In the genomic region with DNA sequence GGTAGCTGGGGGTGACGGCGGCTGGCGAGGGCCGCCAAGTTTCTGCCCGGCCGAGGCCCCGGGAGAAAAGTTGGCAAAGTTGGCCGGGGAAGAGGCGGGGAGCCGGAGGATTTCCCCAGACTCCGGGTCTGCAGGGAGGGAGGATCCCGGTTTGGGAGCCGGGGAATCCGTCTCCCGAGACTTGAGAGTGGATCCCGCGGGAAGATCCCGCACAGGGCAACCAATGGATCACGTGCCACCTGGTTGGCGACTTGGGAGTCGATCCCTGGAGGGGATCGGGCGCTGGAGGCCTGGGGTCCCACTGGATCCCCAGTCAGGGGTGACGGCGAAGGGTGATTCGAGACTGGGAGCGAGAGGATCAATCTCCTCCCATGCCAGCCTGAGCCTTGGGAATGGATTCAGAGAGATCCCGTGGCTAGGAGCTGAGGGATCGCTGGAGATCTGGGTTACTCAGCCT, we compare ENCODE assay signal across 1 cellular context.
TF ChIP-seq lines count a peak whose summit lies in the region.

No MANE protein-coding gene starts in this region.

TF ChIP-seq in HEK293, 187 proteins besides CTCF, POLR2A, EP300 and RAD21 (continued from another document):
- TF ChIP-seq, protein P1, sequence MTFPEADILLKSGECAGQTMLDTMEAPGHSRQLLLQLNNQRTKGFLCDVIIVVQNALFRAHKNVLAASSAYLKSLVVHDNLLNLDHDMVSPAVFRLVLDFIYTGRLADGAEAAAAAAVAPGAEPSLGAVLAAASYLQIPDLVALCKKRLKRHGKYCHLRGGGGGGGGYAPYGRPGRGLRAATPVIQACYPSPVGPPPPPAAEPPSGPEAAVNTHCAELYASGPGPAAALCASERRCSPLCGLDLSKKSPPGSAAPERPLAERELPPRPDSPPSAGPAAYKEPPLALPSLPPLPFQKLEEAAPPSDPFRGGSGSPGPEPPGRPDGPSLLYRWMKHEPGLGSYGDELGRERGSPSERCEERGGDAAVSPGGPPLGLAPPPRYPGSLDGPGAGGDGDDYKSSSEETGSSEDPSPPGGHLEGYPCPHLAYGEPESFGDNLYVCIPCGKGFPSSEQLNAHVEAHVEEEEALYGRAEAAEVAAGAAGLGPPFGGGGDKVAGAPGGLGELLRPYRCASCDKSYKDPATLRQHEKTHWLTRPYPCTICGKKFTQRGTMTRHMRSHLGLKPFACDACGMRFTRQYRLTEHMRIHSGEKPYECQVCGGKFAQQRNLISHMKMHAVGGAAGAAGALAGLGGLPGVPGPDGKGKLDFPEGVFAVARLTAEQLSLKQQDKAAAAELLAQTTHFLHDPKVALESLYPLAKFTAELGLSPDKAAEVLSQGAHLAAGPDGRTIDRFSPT (tag by site-specific recombination; IDR thresholded peaks at IDR 0.05), result peak; percentile 95
- TF ChIP-seq ZNF184 (tag by site-specific recombination; IDR thresholded peaks at IDR 0.05) (no peak), ZNF664 (tag by site-specific recombination; IDR thresholded peaks at IDR 0.05) (no peak), ZNF16 (tag by site-specific recombination; IDR thresholded peaks at IDR 0.05; ENCODE audit: low read depth) (no peak), GLIS1 (tag by site-specific recombination; IDR thresholded peaks at IDR 0.05) (peak; percentile 34), ZBTB17 (tag by site-specific recombination; IDR thresholded peaks at IDR 0.05) (peak; percentile 98), ZXDB (tag by site-specific recombination; IDR thresholded peaks at IDR 0.05) (0 out of 2 replicates have a peak, but pooled peaks have one; percentile 48), GLIS2 (tag by site-specific recombination; IDR thresholded peaks at IDR 0.05) (peak; percentile 80), IKZF3 (tag by site-specific recombination; IDR thresholded peaks at IDR 0.05) (peak; percentile 94), ZNF629 (tag by site-specific recombination; IDR thresholded peaks at IDR 0.05) (0 out of 2 replicates have a peak, but pooled peaks have one; percentile 14), ZNF121 (tag by site-specific recombination; IDR thresholded peaks at IDR 0.05) (0 out of 2 replicates have a peak, but pooled peaks have one; percentile 32), ZNF426 (tag by site-specific recombination; IDR thresholded peaks at IDR 0.05) (no peak), ZNF2 (tag by site-specific recombination; IDR thresholded peaks at IDR 0.05) (no peak), ZNF292 (tag by site-specific recombination; IDR thresholded peaks at IDR 0.05; ENCODE audit: borderline replicate concordance, low read depth) (no peak), ZNF529 (tag by site-specific recombination; IDR thresholded peaks at IDR 0.05; ENCODE audit: insufficient replicate concordance) (no peak), ZNF394 (tag by site-specific recombination; IDR thresholded peaks at IDR 0.05; ENCODE audit: borderline replicate concordance) (peak; percentile 13; the same call in 1 of the 2 replicates), ZNF138 (tag by site-specific recombination; IDR thresholded peaks at IDR 0.05; ENCODE audit: borderline replicate concordance) (no peak), GFI1B (tag by site-specific recombination; IDR thresholded peaks at IDR 0.05) (no peak), ZFP37 (tag by site-specific recombination; IDR thresholded peaks at IDR 0.05) (0 out of 2 replicates have a peak, but pooled peaks have one; percentile 40), ZNF76 (tag by site-specific recombination; IDR thresholded peaks at IDR 0.05; ENCODE audit: borderline replicate concordance, low read depth) (no peak), ZNF654 (tag by site-specific recombination; IDR thresholded peaks at IDR 0.05; ENCODE audit: low read depth) (no peak), ZNF501 (tag by site-specific recombination; IDR thresholded peaks at IDR 0.05) (0 out of 2 replicates have a peak, but pooled peaks have one; percentile 43), ZBTB48 (tag by site-specific recombination; IDR thresholded peaks at IDR 0.05) (peak; percentile 87; the same call in 1 of the 2 replicates), ZNF202 (tag by site-specific recombination; IDR thresholded peaks at IDR 0.05; ENCODE audit: borderline replicate concordance) (no peak), ZNF747 (tag by site-specific recombination; IDR thresholded peaks at IDR 0.05) (no peak), ZNF521 (tag by site-specific recombination; IDR thresholded peaks at IDR 0.05) (no peak), MZF1 (tag by site-specific recombination; IDR thresholded peaks at IDR 0.05; ENCODE audit: borderline replicate concordance) (0 out of 2 replicates have a peak, but pooled peaks have one; percentile 64), WT1 (tag by site-specific recombination; IDR thresholded peaks at IDR 0.05) (peak; percentile 39; the same call in 1 of the 2 replicates), ZNF596 (tag by site-specific recombination; IDR thresholded peaks at IDR 0.05) (no peak)
- TF ChIP-seq, protein P2, sequence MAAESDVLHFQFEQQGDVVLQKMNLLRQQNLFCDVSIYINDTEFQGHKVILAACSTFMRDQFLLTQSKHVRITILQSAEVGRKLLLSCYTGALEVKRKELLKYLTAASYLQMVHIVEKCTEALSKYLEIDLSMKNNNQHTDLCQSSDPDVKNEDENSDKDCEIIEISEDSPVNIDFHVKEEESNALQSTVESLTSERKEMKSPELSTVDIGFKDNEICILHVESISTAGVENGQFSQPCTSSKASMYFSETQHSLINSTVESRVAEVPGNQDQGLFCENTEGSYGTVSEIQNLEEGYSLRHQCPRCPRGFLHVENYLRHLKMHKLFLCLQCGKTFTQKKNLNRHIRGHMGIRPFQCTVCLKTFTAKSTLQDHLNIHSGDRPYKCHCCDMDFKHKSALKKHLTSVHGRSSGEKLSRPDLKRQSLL (tag by site-specific recombination; IDR thresholded peaks at IDR 0.05), result 0 out of 2 replicates have a peak, but pooled peaks have one; percentile 47
- TF ChIP-seq, protein P3, sequence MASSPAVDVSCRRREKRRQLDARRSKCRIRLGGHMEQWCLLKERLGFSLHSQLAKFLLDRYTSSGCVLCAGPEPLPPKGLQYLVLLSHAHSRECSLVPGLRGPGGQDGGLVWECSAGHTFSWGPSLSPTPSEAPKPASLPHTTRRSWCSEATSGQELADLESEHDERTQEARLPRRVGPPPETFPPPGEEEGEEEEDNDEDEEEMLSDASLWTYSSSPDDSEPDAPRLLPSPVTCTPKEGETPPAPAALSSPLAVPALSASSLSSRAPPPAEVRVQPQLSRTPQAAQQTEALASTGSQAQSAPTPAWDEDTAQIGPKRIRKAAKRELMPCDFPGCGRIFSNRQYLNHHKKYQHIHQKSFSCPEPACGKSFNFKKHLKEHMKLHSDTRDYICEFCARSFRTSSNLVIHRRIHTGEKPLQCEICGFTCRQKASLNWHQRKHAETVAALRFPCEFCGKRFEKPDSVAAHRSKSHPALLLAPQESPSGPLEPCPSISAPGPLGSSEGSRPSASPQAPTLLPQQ (tag by site-specific recombination; IDR thresholded peaks at IDR 0.05), result peak; percentile 56; the same call in 1 of the 2 replicates
- TF ChIP-seq, protein P4, sequence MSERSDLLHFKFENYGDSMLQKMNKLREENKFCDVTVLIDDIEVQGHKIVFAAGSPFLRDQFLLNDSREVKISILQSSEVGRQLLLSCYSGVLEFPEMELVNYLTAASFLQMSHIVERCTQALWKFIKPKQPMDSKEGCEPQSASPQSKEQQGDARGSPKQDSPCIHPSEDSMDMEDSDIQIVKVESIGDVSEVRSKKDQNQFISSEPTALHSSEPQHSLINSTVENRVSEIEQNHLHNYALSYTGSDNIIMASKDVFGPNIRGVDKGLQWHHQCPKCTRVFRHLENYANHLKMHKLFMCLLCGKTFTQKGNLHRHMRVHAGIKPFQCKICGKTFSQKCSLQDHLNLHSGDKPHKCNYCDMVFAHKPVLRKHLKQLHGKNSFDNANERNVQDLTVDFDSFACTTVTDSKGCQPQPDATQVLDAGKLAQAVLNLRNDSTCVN (tag by site-specific recombination; optimal IDR thresholded peaks at IDR 0.05), result no peak
- TF ChIP-seq, protein P5, sequence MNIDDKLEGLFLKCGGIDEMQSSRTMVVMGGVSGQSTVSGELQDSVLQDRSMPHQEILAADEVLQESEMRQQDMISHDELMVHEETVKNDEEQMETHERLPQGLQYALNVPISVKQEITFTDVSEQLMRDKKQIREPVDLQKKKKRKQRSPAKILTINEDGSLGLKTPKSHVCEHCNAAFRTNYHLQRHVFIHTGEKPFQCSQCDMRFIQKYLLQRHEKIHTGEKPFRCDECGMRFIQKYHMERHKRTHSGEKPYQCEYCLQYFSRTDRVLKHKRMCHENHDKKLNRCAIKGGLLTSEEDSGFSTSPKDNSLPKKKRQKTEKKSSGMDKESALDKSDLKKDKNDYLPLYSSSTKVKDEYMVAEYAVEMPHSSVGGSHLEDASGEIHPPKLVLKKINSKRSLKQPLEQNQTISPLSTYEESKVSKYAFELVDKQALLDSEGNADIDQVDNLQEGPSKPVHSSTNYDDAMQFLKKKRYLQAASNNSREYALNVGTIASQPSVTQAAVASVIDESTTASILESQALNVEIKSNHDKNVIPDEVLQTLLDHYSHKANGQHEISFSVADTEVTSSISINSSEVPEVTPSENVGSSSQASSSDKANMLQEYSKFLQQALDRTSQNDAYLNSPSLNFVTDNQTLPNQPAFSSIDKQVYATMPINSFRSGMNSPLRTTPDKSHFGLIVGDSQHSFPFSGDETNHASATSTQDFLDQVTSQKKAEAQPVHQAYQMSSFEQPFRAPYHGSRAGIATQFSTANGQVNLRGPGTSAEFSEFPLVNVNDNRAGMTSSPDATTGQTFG (tag by site-specific recombination; IDR thresholded peaks at IDR 0.05; ENCODE audit: borderline replicate concordance), result no peak
- TF ChIP-seq, protein P6, sequence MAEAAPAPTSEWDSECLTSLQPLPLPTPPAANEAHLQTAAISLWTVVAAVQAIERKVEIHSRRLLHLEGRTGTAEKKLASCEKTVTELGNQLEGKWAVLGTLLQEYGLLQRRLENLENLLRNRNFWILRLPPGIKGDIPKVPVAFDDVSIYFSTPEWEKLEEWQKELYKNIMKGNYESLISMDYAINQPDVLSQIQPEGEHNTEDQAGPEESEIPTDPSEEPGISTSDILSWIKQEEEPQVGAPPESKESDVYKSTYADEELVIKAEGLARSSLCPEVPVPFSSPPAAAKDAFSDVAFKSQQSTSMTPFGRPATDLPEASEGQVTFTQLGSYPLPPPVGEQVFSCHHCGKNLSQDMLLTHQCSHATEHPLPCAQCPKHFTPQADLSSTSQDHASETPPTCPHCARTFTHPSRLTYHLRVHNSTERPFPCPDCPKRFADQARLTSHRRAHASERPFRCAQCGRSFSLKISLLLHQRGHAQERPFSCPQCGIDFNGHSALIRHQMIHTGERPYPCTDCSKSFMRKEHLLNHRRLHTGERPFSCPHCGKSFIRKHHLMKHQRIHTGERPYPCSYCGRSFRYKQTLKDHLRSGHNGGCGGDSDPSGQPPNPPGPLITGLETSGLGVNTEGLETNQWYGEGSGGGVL (tag by site-specific recombination; IDR thresholded peaks at IDR 0.05), result no peak
- TF ChIP-seq, protein P7, sequence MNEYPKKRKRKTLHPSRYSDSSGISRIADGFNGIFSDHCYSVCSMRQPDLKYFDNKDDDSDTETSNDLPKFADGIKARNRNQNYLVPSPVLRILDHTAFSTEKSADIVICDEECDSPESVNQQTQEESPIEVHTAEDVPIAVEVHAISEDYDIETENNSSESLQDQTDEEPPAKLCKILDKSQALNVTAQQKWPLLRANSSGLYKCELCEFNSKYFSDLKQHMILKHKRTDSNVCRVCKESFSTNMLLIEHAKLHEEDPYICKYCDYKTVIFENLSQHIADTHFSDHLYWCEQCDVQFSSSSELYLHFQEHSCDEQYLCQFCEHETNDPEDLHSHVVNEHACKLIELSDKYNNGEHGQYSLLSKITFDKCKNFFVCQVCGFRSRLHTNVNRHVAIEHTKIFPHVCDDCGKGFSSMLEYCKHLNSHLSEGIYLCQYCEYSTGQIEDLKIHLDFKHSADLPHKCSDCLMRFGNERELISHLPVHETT (tag by site-specific recombination; IDR thresholded peaks at IDR 0.05), result 0 out of 2 replicates have a peak, but pooled peaks have one; percentile 15
TF ChIP-seq in HEK293: peak in this region for 18.
